Comparison of ENCODE assay signal across 23 cellular contexts in genomic region chr12:119652665-119653064, GRCh38. TPM values are rescaled to one million over a fixed set of nuclear protein-coding genes. Genes with fewer than 3 reads are reported as not detected.
"Had no signal": no experiment of that assay in that cellular context is flagged by ENCODE, and none has a peak within 500 bp of the region (broad histone marks: within the 10 kb centered on the region; RNA-seq: fewer than 3 reads in every experiment).

No MANE protein-coding gene starts in this region.

- ATAC-seq: HepG2 had no signal

- DNase-seq: IMR-90, Karpas-422, KG1, MM.1S, NCI-H1092 treated with DMSO at 0.1 percent for 48 hours, NCI-H1436, NCI-H187, NCI-H2029, NCI-H2081 treated with DMSO at 0.1 percent for 48 hours, NCI-H2171, NCI-H226, NCI-H446, NCI-H510A, NCI-H524 treated with DMSO at 0.1 percent for 48 hours, NCI-H69, NCI-H774, Right ventricle myocardium superior, RPMI8226, SIG-M5 had no signal

RNA-seq across cellular contexts. Expression of gene TMEM233, which starts 59.1 kb away (rescaled TPM):
- total RNA-seq: HepG2, HT1080, IMR-90, M059J, SJSA1 had no signal
